Comparison of ENCODE assay signal across 8 cellular contexts in genomic region chr1:111221633-111222286, GRCh38. TPM values are rescaled to one million over a fixed set of nuclear protein-coding genes. Genes with fewer than 3 reads are reported as not detected.
DNase-seq lines count a peak whose midpoint lies in the region; ATAC-seq and TF ChIP-seq lines count a peak whose summit lies in the region.

No MANE protein-coding gene starts in this region.

- H3K9me3 ChIP-seq in neuronal stem cell (replicated peaks in 1 of 2; ENCODE audit: control insufficient read depth in 2 of 2, insufficient read depth in 1 of 2, low read depth in 1 of 2, low read length in 2 of 2) (no peaks in the 10 kb centered on the region), esophagus squamous epithelium (no peaks in the 10 kb centered on the region), SJCRH30 (replicated peaks) (no peaks in the 10 kb centered on the region)

- H3K4me1 ChIP-seq in neuronal stem cell (ENCODE audit: control insufficient read depth in 2 of 2, insufficient read depth in 1 of 2, low read depth in 1 of 2, low read length in 2 of 2) (peaks cover 15 to 16% of the 10 kb centered on the region in 2 donors), esophagus squamous epithelium (peaks cover 13 to 43% (median 18%) of the 10 kb centered on the region in 3 donors), SJCRH30 (no peaks in the 10 kb centered on the region)

- no peak overlapping the region for H2BK5ac ChIP-seq in neuronal stem cell (ENCODE audit: low read length)

- no peak overlapping the region for H4K8ac ChIP-seq in neuronal stem cell (ENCODE audit: low read depth, low read length)

- H2BK12ac ChIP-seq in neuronal stem cell (ENCODE audit: low read length), result no peak overlapping the region

- no peak overlapping the region for H3K23ac ChIP-seq in neuronal stem cell (ENCODE audit: low read depth, low read length, poor library complexity)

- H3K4me2 ChIP-seq in neuronal stem cell (ENCODE audit: insufficient read depth, low read length, poor library complexity, severe bottlenecking), result no peak overlapping the region

- no peaks in the 10 kb centered on the region for H3K79me1 ChIP-seq in neuronal stem cell (ENCODE audit: low read depth, low read length)

- H3K27ac ChIP-seq in neuronal stem cell (replicated peaks; ENCODE audit: low read length), result no peak overlapping the region
- H3K27ac ChIP-seq in esophagus squamous epithelium, result peak overlapping the region in 2 of 4 donors; percentile 9 to 45
- H3K27ac ChIP-seq in SJCRH30, result no peak overlapping the region

- no peak overlapping the region for H3K14ac ChIP-seq in neuronal stem cell (ENCODE audit: low read length)

- no peak overlapping the region for H3K18ac ChIP-seq in neuronal stem cell (ENCODE audit: low read length)

- intact Hi-C loops in esophagus squamous epithelium (cut with DNase I) (loop anchor here (10.0 kb wide), 1 partner anchor 113 kb away; no protein-coding TSS in a partner anchor), lower leg skin (cut with DNase I; ENCODE audit: low total_unique reads) (loop anchor here (5.0 kb wide), 1 partner anchor 181 kb away; no protein-coding TSS in a partner anchor)

- no peak overlapping the region for H2BK15ac ChIP-seq in neuronal stem cell (ENCODE audit: low read length)

- TF ChIP-seq CTCF in GM12875 (IDR thresholded peaks at IDR 0.05; ENCODE audit: borderline replicate concordance, insufficient read depth, low read depth, low read length) (no peak), esophagus squamous epithelium (IDR thresholded peaks at IDR 0.05) (no peak), lower leg skin (IDR thresholded peaks at IDR 0.05) (no peak)

- no peaks in the 10 kb centered on the region for H3K27me3 ChIP-seq in neuronal stem cell (ENCODE audit: control insufficient read depth in 3 of 3, insufficient read depth in 3 of 3, low read depth in 1 of 3, low read length in 3 of 3)
- no peaks in the 10 kb centered on the region for H3K27me3 ChIP-seq in esophagus squamous epithelium
- no peaks in the 10 kb centered on the region for H3K27me3 ChIP-seq in SJCRH30

- H3K4me3 ChIP-seq in GM12875 (ENCODE audit: low read depth, low read length), result peak overlapping the region; percentile 3
- H3K4me3 ChIP-seq in neuronal stem cell (ENCODE audit: low read length in 2 of 2), result no peak overlapping the region
- H3K4me3 ChIP-seq in esophagus squamous epithelium, result no peak overlapping the region
- no peak overlapping the region for H3K4me3 ChIP-seq in lower leg skin (ENCODE audit: low read depth, poor library complexity, severe bottlenecking)
- H3K4me3 ChIP-seq in SJCRH30, result no peak overlapping the region

- H3K9ac ChIP-seq in neuronal stem cell (ENCODE audit: low read depth, low read length, poor library complexity), result no peak overlapping the region

- H4K91ac ChIP-seq in neuronal stem cell (ENCODE audit: low read depth, low read length, poor library complexity), result no peak overlapping the region

- no peak overlapping the region for H2BK120ac ChIP-seq in neuronal stem cell (ENCODE audit: low read depth, low read length)

- peak; percentile 56 for ATAC-seq in GM21381 (IDR thresholded peaks at IDR 0.05; ENCODE audit: unreplicated experiment)
- peak; percentile 48 for ATAC-seq in HG03565 (IDR thresholded peaks at IDR 0.05; ENCODE audit: unreplicated experiment)

- no peaks in the 10 kb centered on the region for H3K36me3 ChIP-seq in neuronal stem cell (replicated peaks in 1 of 2; ENCODE audit: control insufficient read depth in 2 of 2, insufficient read depth in 2 of 2, low read length in 2 of 2)
- H3K36me3 ChIP-seq in esophagus squamous epithelium, result no peaks in the 10 kb centered on the region
- H3K36me3 ChIP-seq in SJCRH30, result no peaks in the 10 kb centered on the region

- no peak overlapping the region for H2AK5ac ChIP-seq in neuronal stem cell (ENCODE audit: low read depth, low read length)

- TF ChIP-seq POLR2A in esophagus squamous epithelium (IDR thresholded peaks at IDR 0.05), result no peak
- no peak for TF ChIP-seq POLR2A in lower leg skin (IDR thresholded peaks at IDR 0.05)

- peak; percentile 57 for DNase-seq in activated T-cell treated with anti-CD3 and anti-CD28 coated beads, Interleukin-2, amount 50 U/mL, for 1 hour
- no peak for DNase-seq in neuronal stem cell (ENCODE audit: low spot score)
- no peak for DNase-seq in esophagus squamous epithelium (lab: John Stamatoyannopoulos, UW)
- no peak for DNase-seq in lower leg skin (ENCODE audit: low spot score in 2 of 2)
- no peak for DNase-seq in SJCRH30

- no CpG with 5 or more reads among the region's 5 CpGs for WGBS in neuronal stem cell (ENCODE audit: extremely low coverage in 2 of 2, insufficient read length in 2 of 2, insufficient replicate concordance in 1 of 2), 2 donors
- WGBS in esophagus squamous epithelium, 2 donors, result 57 to 61% methylated on average over 5 of the region's 5 CpGs
- WGBS in lower leg skin, 2 donors, result 65 to 66% methylated on average over 5 of the region's 5 CpGs

- H3K4ac ChIP-seq in neuronal stem cell (ENCODE audit: low read length), result no peak overlapping the region

- peak overlapping the region; percentile 7 for H2AFZ ChIP-seq in neuronal stem cell (ENCODE audit: low read length)

RNA-seq across cellular contexts. Expression of gene CHI3L2, which starts 5.8 kb away (rescaled TPM):
- polyA plus RNA-seq in neuronal stem cell (2013, experiment 1 of 2), result not detected
- polyA plus RNA-seq in neuronal stem cell (2013, experiment 2 of 2), result 0.04 TPM
- total RNA-seq in esophagus squamous epithelium (10 to 100 TPM in 1 of 4 donors, 1 to 10 TPM in 2, under 1 TPM in 1; 0.57 to 42.4 (median 1.8) TPM), lower leg skin (10 to 100 TPM in 1 of 4 donors, 1 to 10 TPM in 2, not detected in 1; 2.2 to 15.8 (median 5.5) TPM)
- 0.53 and 1.6 TPM in 2 replicates for total RNA-seq in SJCRH30 (2014; rRNA removed; shearing (Covaris generic))

RNA-seq across cellular contexts. Expression of gene DENND2D, which starts 21.3 kb away (rescaled TPM):
- 0.32 TPM for polyA plus RNA-seq in neuronal stem cell (2013, experiment 1 of 2)
- polyA plus RNA-seq in neuronal stem cell (2013, experiment 2 of 2), result 0.19 TPM
- total RNA-seq in esophagus squamous epithelium, result 10 to 100 TPM; 55.3 to 73.3 (median 66.5) TPM
- 10 to 100 TPM; 26.7 to 48.9 (median 33.6) TPM for total RNA-seq in lower leg skin
- not detected in 2 replicates for total RNA-seq in SJCRH30 (2014; rRNA removed; shearing (Covaris generic))

Comparison
In these comparisons a context has a peak if more than half of its experiments do, and no peak if none do; other contexts are left out.
1. RNA of gene DENND2D, which starts 21.3 kb away (total RNA-seq): 55.3 to 73.3 TPM in esophagus squamous epithelium and 26.7 to 48.9 TPM in lower leg skin; not detected in SJCRH30; every median in the first group is over 10 times any median in the second.